In the genomic region with DNA sequence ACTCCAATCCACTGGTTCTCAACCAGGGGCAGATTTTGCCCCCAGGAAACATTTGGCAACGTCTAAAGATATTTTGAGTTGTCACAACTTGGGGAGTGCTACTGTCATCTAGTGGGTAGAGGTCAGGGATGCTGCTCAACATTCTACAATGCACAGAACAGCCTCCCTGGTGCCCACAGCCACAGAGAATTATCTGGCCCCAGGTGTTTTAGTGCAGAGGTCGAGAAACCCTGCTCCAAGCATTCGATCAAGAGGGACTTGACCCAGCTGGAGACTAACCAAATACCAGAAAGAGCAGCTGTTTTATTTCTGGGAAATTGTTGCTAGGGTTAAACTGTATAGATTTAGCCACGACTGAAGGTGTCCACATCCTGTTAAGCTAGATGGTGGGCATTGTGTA, we compare ENCODE assay signal across 1 cellular context.
TF ChIP-seq lines count a peak whose summit lies in the region.

No MANE protein-coding gene starts in this region.

TF ChIP-seq in GM12878, 131 proteins besides CTCF, POLR2A, EP300 and RAD21:
- TF ChIP-seq STAT1 (conservative IDR thresholded peaks at IDR 0.05) (no peak), RELA (IDR thresholded peaks at IDR 0.05; ENCODE audit: borderline replicate concordance, partially characterized antibody) (no peak), YY1 (IDR thresholded peaks at IDR 0.05; ENCODE audit: low read depth, low read length) (no peak), SRF (IDR thresholded peaks at IDR 0.05; ENCODE audit: low read depth in 2 of 2, low read length in 2 of 2) (no peak), CEBPB (IDR thresholded peaks at IDR 0.05; ENCODE audit: borderline replicate concordance in 1 of 2, low read depth in 2 of 2, low read length in 2 of 2) (no peak), RCOR1 (conservative IDR thresholded peaks at IDR 0.05; ENCODE audit: low read depth, low read length) (no peak), WRNIP1 (IDR thresholded peaks at IDR 0.05; ENCODE audit: borderline replicate concordance, low read depth, low read length) (no peak), MYB (IDR thresholded peaks at IDR 0.05; ENCODE audit: borderline replicate concordance, low read depth, low read length) (no peak)
- TF ChIP-seq, protein P1, sequence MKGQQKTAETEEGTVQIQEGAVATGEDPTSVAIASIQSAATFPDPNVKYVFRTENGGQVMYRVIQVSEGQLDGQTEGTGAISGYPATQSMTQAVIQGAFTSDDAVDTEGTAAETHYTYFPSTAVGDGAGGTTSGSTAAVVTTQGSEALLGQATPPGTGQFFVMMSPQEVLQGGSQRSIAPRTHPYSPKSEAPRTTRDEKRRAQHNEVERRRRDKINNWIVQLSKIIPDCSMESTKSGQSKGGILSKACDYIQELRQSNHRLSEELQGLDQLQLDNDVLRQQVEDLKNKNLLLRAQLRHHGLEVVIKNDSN (IDR thresholded peaks at IDR 0.05; ENCODE audit: borderline replicate concordance, extremely low read length, insufficient read depth, low read depth, low read length), result no peak
- TF ChIP-seq, protein P2, sequence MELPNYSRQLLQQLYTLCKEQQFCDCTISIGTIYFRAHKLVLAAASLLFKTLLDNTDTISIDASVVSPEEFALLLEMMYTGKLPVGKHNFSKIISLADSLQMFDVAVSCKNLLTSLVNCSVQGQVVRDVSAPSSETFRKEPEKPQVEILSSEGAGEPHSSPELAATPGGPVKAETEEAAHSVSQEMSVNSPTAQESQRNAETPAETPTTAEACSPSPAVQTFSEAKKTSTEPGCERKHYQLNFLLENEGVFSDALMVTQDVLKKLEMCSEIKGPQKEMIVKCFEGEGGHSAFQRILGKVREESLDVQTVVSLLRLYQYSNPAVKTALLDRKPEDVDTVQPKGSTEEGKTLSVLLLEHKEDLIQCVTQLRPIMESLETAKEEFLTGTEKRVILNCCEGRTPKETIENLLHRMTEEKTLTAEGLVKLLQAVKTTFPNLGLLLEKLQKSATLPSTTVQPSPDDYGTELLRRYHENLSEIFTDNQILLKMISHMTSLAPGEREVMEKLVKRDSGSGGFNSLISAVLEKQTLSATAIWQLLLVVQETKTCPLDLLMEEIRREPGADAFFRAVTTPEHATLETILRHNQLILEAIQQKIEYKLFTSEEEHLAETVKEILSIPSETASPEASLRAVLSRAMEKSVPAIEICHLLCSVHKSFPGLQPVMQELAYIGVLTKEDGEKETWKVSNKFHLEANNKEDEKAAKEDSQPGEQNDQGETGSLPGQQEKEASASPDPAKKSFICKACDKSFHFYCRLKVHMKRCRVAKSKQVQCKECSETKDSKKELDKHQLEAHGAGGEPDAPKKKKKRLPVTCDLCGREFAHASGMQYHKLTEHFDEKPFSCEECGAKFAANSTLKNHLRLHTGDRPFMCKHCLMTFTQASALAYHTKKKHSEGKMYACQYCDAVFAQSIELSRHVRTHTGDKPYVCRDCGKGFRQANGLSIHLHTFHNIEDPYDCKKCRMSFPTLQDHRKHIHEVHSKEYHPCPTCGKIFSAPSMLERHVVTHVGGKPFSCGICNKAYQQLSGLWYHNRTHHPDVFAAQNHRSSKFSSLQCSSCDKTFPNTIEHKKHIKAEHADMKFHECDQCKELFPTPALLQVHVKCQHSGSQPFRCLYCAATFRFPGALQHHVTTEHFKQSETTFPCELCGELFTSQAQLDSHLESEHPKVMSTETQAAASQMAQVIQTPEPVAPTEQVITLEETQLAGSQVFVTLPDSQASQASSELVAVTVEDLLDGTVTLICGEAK (IDR thresholded peaks at IDR 0.05; ENCODE audit: borderline replicate concordance), result no peak
